ENCODE assay signal across 8 cellular contexts in the genomic region with DNA sequence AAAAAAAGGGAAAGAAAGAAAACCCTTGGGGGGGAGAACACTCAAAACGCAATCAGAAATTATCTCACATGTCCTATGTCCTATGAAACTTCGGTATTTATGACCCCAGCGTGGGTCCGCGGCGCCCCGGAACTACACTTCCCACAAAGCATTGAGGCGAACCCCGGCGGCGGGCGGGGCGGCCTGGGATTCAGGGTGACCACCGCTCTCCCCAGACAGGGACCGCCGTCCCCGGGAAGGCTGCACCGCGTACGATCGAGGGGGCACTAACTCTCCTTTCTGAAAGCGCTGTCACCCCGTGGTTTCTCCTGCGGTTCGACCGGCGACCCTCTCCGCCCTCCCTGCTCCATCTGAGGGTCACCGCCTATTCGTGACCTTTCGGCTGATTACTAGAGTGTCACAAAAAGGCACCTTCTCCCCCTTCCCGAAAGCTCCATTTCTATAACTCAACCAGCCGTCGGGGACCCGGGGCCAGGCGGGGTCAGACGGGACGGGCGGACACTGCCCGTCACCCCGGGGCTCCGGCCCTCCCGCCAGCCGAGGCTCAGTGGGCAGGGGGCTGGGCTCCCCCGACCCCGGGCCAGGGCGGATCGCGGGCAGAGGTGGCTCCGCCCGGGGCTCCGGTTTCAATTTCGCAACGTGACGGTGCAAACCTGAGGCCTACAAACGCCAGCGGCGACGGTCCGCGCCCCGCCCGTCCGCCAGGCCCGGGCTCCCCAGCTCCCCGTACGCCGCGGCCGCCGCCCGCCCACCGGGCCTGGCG. TPM values are rescaled to one million over a fixed set of nuclear protein-coding genes. Genes with fewer than 3 reads are reported as not detected.
DNase-seq lines count a peak whose midpoint lies in the region; ATAC-seq lines count a peak whose summit lies in the region.

No MANE protein-coding gene starts in this region.

- H3K4me1 ChIP-seq in mesendoderm (ENCODE audit: control insufficient read depth, low read depth, low read length): peaks cover 2% of the 10 kb centered on the region

- no peaks in the 10 kb centered on the region for H3K9me3 Mint-ChIP-seq in effector memory CD8-positive, alpha-beta T cell

- H3K27ac ChIP-seq in mesendoderm (ENCODE audit: low read depth, low read length): peak overlapping the region; percentile 99

- H3K4me3 ChIP-seq in mesendoderm (ENCODE audit: low read length): peak overlapping the region; percentile 28

- peak overlapping the region; percentile 100 for H4K8ac ChIP-seq in mesendoderm (ENCODE audit: low read depth, low read length)

- H3K79me1 ChIP-seq in mesendoderm (ENCODE audit: low read length): peaks cover 2% of the 10 kb centered on the region

- no peak overlapping the region for H4K5ac ChIP-seq in mesendoderm (ENCODE audit: low read length)

- peak overlapping the region; percentile 59 for H3K9ac ChIP-seq in mesendoderm (ENCODE audit: low read length)

- no peak overlapping the region for H3K23ac ChIP-seq in mesendoderm (ENCODE audit: low read length)

- DNase-seq in AG20443 (ENCODE audit: low spot score) (peak; percentile 79), NCI-H748 treated with DMSO at 0.1 percent for 48 hours (lab: John Stamatoyannopoulos, UW) (peak; percentile 28), mesendoderm (peak; percentile 82)
- peak; percentile 29 to 53 (median 50) for DNase-seq in activated CD8-positive, alpha-beta memory T cell treated with anti-CD3 and anti-CD28 coated beads for 48 hours (ENCODE audit: low read depth in 2 of 3, low spot score in 2 of 3)
- DNase-seq in effector memory CD8-positive, alpha-beta T cell: peak; percentile 36 to 47 (median 46)
- peak; percentile 32 for DNase-seq in stimulated activated CD8-positive, alpha-beta memory T cell treated with anti-CD3 and anti-CD28 coated beads, Interleukin-15, amount 100 ng/mL, for 1 hour (ENCODE audit: low read depth)

- H3K27me3 Mint-ChIP-seq in effector memory CD8-positive, alpha-beta T cell: peaks cover 0 to 3% of the 10 kb centered on the region in 2 donors

- no peaks in the 10 kb centered on the region for H3K27me3 ChIP-seq in mesendoderm (ENCODE audit: insufficient read depth, low read length, poor library complexity)

- peak overlapping the region; percentile 13 to 92 for H3K27ac Mint-ChIP-seq in effector memory CD8-positive, alpha-beta T cell

- no peak overlapping the region for H2BK15ac ChIP-seq in mesendoderm (replicated peaks; ENCODE audit: low read depth)

- peaks cover 14% of the 10 kb centered on the region for H3K36me3 Mint-ChIP-seq in effector memory CD8-positive, alpha-beta T cell (ENCODE audit: insufficient read depth)

- peak overlapping the region; percentile 84 to 86 for H3K4me3 Mint-ChIP-seq in effector memory CD8-positive, alpha-beta T cell

- H3K79me2 ChIP-seq in mesendoderm (ENCODE audit: control insufficient read depth, insufficient read depth, low read length): peaks cover 40% of the 10 kb centered on the region

- no peak overlapping the region for H2BK5ac ChIP-seq in mesendoderm (ENCODE audit: low read length)

- peak overlapping the region; percentile 97 for H2BK120ac ChIP-seq in mesendoderm (ENCODE audit: low read depth, low read length)

- no peaks in the 10 kb centered on the region for H3K36me3 ChIP-seq in mesendoderm (ENCODE audit: control insufficient read depth, insufficient read depth, low read length)

- no peak overlapping the region for H2AK5ac ChIP-seq in mesendoderm (ENCODE audit: low read length)

- H3K4ac ChIP-seq in mesendoderm (ENCODE audit: low read depth, low read length): no peak overlapping the region

- peak; percentile 63 for ATAC-seq in GM19023 (IDR thresholded peaks at IDR 0.05; ENCODE audit: unreplicated experiment)
- ATAC-seq in HG03175 (IDR thresholded peaks at IDR 0.05; ENCODE audit: unreplicated experiment): peak; percentile 60
- peak; percentile 45 for ATAC-seq in effector memory CD8-positive, alpha-beta T cell (replicated peaks)

- H3K4me1 Mint-ChIP-seq in effector memory CD8-positive, alpha-beta T cell (ENCODE audit: low read depth in 2 of 2): peaks cover 18 to 32% of the 10 kb centered on the region in 2 donors

- H3K56ac ChIP-seq in mesendoderm (ENCODE audit: low read length): peak overlapping the region; percentile 92

- peak overlapping the region; percentile 100 for H3K18ac ChIP-seq in mesendoderm (ENCODE audit: low read length)

- H3K4me2 ChIP-seq in mesendoderm (ENCODE audit: low read length): peak overlapping the region; percentile 66

- no CpG with 5 or more reads among the region's 74 CpGs for WGBS in mesendoderm (ENCODE audit: extremely low coverage, insufficient coverage, low lambda C conversion rate)

RNA-seq across cellular contexts. Expression of a gene that starts 1.3 kb away (rescaled TPM):
- polyA plus RNA-seq in mesendoderm (2013, experiment 1 of 2): 73.1 TPM
- 72.9 TPM for polyA plus RNA-seq in mesendoderm (2013, experiment 2 of 2)

RNA-seq across cellular contexts. Expression of a gene that starts 42.1 kb away (rescaled TPM):
- 2.7 TPM for polyA plus RNA-seq in mesendoderm (2013, experiment 1 of 2)
- polyA plus RNA-seq in mesendoderm (2013, experiment 2 of 2): 2.5 TPM

Comparison
In these comparisons a context has a peak if more than half of its experiments do, and no peak if none do; other contexts are left out.
1. Peak in every context shown above with its lines: DNase-seq, ATAC-seq, H3K4me3 ChIP-seq and H3K27ac ChIP-seq.
2. DNase-seq: peak in every context shown above with its lines; median percentile 82 in mesendoderm; 79 in AG20443; 50 in activated CD8-positive, alpha-beta memory T cell treated with anti-CD3 and anti-CD28 coated beads for 48 hours; 46 in effector memory CD8-positive, alpha-beta T cell; 32 in stimulated activated CD8-positive, alpha-beta memory T cell treated with anti-CD3 and anti-CD28 coated beads, Interleukin-15, amount 100 ng/mL, for 1 hour; 28 in NCI-H748 treated with DMSO at 0.1 percent for 48 hours.